In the genomic region with DNA sequence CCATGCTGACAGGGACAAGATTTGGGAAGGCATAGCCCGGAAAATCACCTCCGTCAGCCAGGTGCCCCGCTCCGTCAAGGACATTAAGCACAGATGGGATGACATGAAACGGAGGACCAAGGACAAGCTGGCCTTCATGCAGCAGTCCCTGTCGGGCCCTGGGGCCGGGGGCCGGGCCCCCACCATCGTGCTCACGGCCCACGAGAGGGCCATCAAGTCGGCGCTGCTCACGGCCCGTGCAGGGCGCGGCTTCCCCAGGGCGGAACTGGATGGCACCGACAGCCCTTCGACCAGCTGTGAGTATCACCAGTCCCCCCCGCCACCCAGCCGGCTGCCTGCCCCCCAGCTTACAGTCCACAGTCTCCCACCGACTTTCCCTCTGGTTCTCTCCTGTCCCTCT, we compare ENCODE assay signal across 18 cellular contexts.
A peak's percentile ranks its signal among the peaks of the same experiment; 100 is the strongest.
DNase-seq lines count a peak whose midpoint lies in the region; ATAC-seq and TF ChIP-seq lines count a peak whose summit lies in the region.
"Had no signal": no experiment of that assay in that cellular context is flagged by ENCODE, and none has a peak within 500 bp of the region (broad histone marks: within the 10 kb centered on the region; RNA-seq: fewer than 3 reads in every experiment).

No MANE protein-coding gene starts in this region.

- H3K4me3 Mint-ChIP-seq in brain, result peak overlapping the region in 3 of 5 experiments; percentile 62 to 77 (median 75)
- H3K4me3 Mint-ChIP-seq: activated naive CD4-positive, alpha-beta T cell treated with anti-CD3 and anti-CD28 coated beads, Interleukin-2, amount 10 ng/mL, durations not matched to agents 7 days and 5 days; dendritic cell treated with granulocyte-macrophage colony-stimulating factor and Interleukin-4, amounts not matched to agents 40 ng/mL and 50 ng/mL, for 4 days; memory B cell; T-cell had no signal

- TF ChIP-seq CTCF in brain (conservative IDR thresholded peaks at IDR 0.05), result no peak
- no peak for TF ChIP-seq CTCF in gastroesophageal sphincter (IDR thresholded peaks at IDR 0.05)
- no peak for TF ChIP-seq CTCF in tibial nerve (IDR thresholded peaks at IDR 0.05)
- no peak for TF ChIP-seq CTCF in lower leg skin (IDR thresholded peaks at IDR 0.05)

- peaks cover 18% of the 10 kb centered on the region for H3K36me3 Mint-ChIP-seq in brain
- H3K36me3 Mint-ChIP-seq: activated naive CD4-positive, alpha-beta T cell treated with anti-CD3 and anti-CD28 coated beads, Interleukin-2, amount 10 ng/mL, durations not matched to agents 7 days and 5 days had no signal

- TF ChIP-seq EP300 in gastroesophageal sphincter (IDR thresholded peaks at IDR 0.05), result no peak
- TF ChIP-seq EP300 in tibial nerve (IDR thresholded peaks at IDR 0.05), result no peak

- H3K4me1 Mint-ChIP-seq in brain, result peaks cover 44% of the 10 kb centered on the region
- H3K4me1 Mint-ChIP-seq: activated naive CD4-positive, alpha-beta T cell treated with anti-CD3 and anti-CD28 coated beads, Interleukin-2, amount 10 ng/mL, durations not matched to agents 7 days and 5 days had no signal

- H3K4me3 ChIP-seq in gastroesophageal sphincter (peak overlapping the region in 1 of 2 donors; percentile 34), tibial nerve (no peak overlapping the region), lower leg skin (ENCODE audit: low read depth, poor library complexity, severe bottlenecking) (no peak overlapping the region)
- H3K4me3 ChIP-seq: K562 had no signal

- peaks cover 0 to 2% (median 0%) of the 10 kb centered on the region in 5 experiments for H3K9me3 Mint-ChIP-seq in brain
- H3K9me3 Mint-ChIP-seq: activated naive CD4-positive, alpha-beta T cell treated with anti-CD3 and anti-CD28 coated beads, Interleukin-2, amount 10 ng/mL, durations not matched to agents 7 days and 5 days; dendritic cell treated with granulocyte-macrophage colony-stimulating factor and Interleukin-4, amounts not matched to agents 40 ng/mL and 50 ng/mL, for 4 days; memory B cell; neural crest cell; T-cell had no signal

- 67 to 86% methylated on average over 4 to 9 of the region's 23 CpGs for WGBS in gastroesophageal sphincter (ENCODE audit: low coverage in 1 of 2), 2 donors
- WGBS in tibial nerve, 2 donors, result 83 to 93% methylated on average over 14 to 22 of the region's 23 CpGs
- 83 to 84% methylated on average over 18 to 23 of the region's 23 CpGs for WGBS in lower leg skin, 2 donors

- H3K27ac ChIP-seq in gastroesophageal sphincter, result peak overlapping the region; percentile 68 to 94 (median 90)
- H3K27ac ChIP-seq in tibial nerve, result peak overlapping the region; percentile 68 to 88 (median 86)

- H3K27me3 Mint-ChIP-seq in brain, result peaks cover 2% of the 10 kb centered on the region
- H3K27me3 Mint-ChIP-seq: activated naive CD4-positive, alpha-beta T cell treated with anti-CD3 and anti-CD28 coated beads, Interleukin-2, amount 10 ng/mL, durations not matched to agents 7 days and 5 days; memory B cell; T-cell had no signal

- intact Hi-C loops in posterior vena cava (cut with DNase I) (no loop called here), lower leg skin (cut with DNase I; ENCODE audit: low total_unique reads) (no loop called here)

- H3K36me3 ChIP-seq in gastroesophageal sphincter, result peaks cover 0 to 46% of the 10 kb centered on the region in 2 donors
- H3K36me3 ChIP-seq in tibial nerve, result peaks cover 0 to 52% (median 0%) of the 10 kb centered on the region in 3 donors

- peak overlapping the region; percentile 83 to 99 (median 93) for H3K27ac Mint-ChIP-seq in brain
- H3K27ac Mint-ChIP-seq: activated naive CD4-positive, alpha-beta T cell treated with anti-CD3 and anti-CD28 coated beads, Interleukin-2, amount 10 ng/mL, durations not matched to agents 7 days and 5 days; dendritic cell treated with granulocyte-macrophage colony-stimulating factor and Interleukin-4, amounts not matched to agents 40 ng/mL and 50 ng/mL, for 4 days; memory B cell; T-cell had no signal

- ATAC-seq in gastroesophageal sphincter (no peak), GM18873 (IDR thresholded peaks at IDR 0.05; ENCODE audit: low FRiP score, unreplicated experiment) (no peak)
- ATAC-seq: K562, T-cell had no signal

- H3K4me1 ChIP-seq in gastroesophageal sphincter, result peaks cover 3 to 62% (median 28%) of the 10 kb centered on the region in 3 donors
- H3K4me1 ChIP-seq in tibial nerve, result peaks cover 5 to 40% (median 21%) of the 10 kb centered on the region in 4 donors

- H3K27me3 ChIP-seq in gastroesophageal sphincter (no peaks in the 10 kb centered on the region), tibial nerve (no peaks in the 10 kb centered on the region)

- TF ChIP-seq POLR2A in gastroesophageal sphincter (IDR thresholded peaks at IDR 0.05) (no peak), tibial nerve (IDR thresholded peaks at IDR 0.05) (no peak), lower leg skin (IDR thresholded peaks at IDR 0.05) (no peak)

- DNase-seq in posterior vena cava (ENCODE audit: low spot score) (peak; percentile 73), tibial nerve (ENCODE audit: low spot score in 2 of 2) (no peak), COR-L47 (lab: John Stamatoyannopoulos, UW) (no peak), lower leg skin (ENCODE audit: low spot score in 2 of 2) (no peak)
- DNase-seq: activated CD4-positive, alpha-beta T cell treated with anti-CD3 and anti-CD28 coated beads, Interleukin-2, amount 50 U/mL, for 48 hours; activated naive CD4-positive, alpha-beta T cell treated with anti-CD3 and anti-CD28 coated beads, Interleukin-2, amount 10 ng/mL, durations not matched to agents 7 days and 5 days; AML-193; NCI-H2081 treated with DMSO at 0.1 percent for 48 hours; SHP77; stimulated activated naive CD4-positive, alpha-beta T cell; T-cell had no signal

- no peaks in the 10 kb centered on the region for H3K9me3 ChIP-seq in gastroesophageal sphincter
- no peaks in the 10 kb centered on the region for H3K9me3 ChIP-seq in tibial nerve
